ENCODE assay signal across 30 cellular contexts in the genomic region with DNA sequence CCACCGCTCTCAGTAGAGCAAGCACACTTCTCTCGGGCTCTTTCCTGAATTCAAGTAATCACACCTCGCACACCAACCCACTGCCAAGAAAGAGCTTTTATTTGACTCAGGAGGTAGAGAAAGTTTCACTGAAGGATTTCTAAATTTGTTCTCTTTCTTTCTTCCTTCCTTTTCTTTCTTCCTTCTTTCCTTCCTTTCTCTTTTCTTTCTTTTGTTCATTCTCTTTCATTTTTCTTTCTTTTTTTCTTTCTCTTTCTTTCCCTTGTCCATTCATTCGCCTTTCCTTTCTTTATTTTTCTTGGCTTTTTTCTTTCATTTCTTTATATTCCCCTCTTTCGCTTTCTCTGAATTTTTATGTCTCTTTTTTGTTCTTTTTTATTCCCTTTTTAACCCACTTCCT.
"Had no signal": no experiment of that assay in that cellular context is flagged by ENCODE, and none has a peak within 500 bp of the region (broad histone marks: within the 10 kb centered on the region; RNA-seq: fewer than 3 reads in every experiment).

No MANE protein-coding gene starts in this region.

- H3K4me3 ChIP-seq: neural progenitor cell, ovary, psoas muscle, skin epidermis, smooth muscle cell, spleen, suprapubic skin, testis, tibial artery, upper lobe of right lung, uterus had no signal

- H3K4me2 ChIP-seq: neural progenitor cell, smooth muscle cell had no signal

- DNase-seq: naive thymus-derived CD4-positive, alpha-beta T cell; natural killer cell; occipital lobe; ovary; posterior cingulate gyrus; psoas muscle; right cardiac atrium; spleen; stimulated activated CD4-positive, alpha-beta T cell treated with anti-CD3 and anti-CD28 coated beads, Interleukin-12 subunit alpha, Interleukin-12 subunit beta, amount 100 ng/mL, for 4 hours; stimulated activated CD4-positive, alpha-beta T cell treated with anti-CD3 and anti-CD28 coated beads, Interleukin-1b, Interleukin-23, amount 100 ng/mL, for 48 hours; stimulated activated CD4-positive, alpha-beta T cell treated with anti-CD3 and anti-CD28 coated beads, Interleukin-4, amount 100 ng/mL, for 1 hour; stimulated activated CD4-positive, alpha-beta T cell treated with anti-CD3 and anti-CD28 coated beads, Interleukin-4, amount 100 ng/mL, for 4 hours; stimulated activated CD8-positive, alpha-beta memory T cell treated with anti-CD3 and anti-CD28 coated beads, Interleukin-4, amount 100 ng/mL, for 48 hours; stimulated activated naive CD4-positive, alpha-beta T cell; stimulated activated naive CD8-positive, alpha-beta T cell treated with anti-CD3 and anti-CD28 coated beads, Interleukin-15, amount 100 ng/mL, for 72 hours; stimulated activated naive CD8-positive, alpha-beta T cell treated with anti-CD3 and anti-CD28 coated beads, Interleukin-15, Interleukin-2, amounts not matched to agents 100 U/mL and 50 U/mL, for 24 hours; substantia nigra; testis; tibial artery; upper lobe of right lung; uterus had no signal

- H2AFZ ChIP-seq: neural progenitor cell had no signal

- H3K36me3 ChIP-seq: neural progenitor cell, ovary, spleen, suprapubic skin, tibial artery, upper lobe of right lung, uterus had no signal

- H3K27ac Mint-ChIP-seq: naive thymus-derived CD4-positive, alpha-beta T cell; natural killer cell; neural progenitor cell; progenitor cell of endocrine pancreas; stimulated activated memory B cell treated with anti-CD40 and anti-IgM and Interleukin-4, amounts not matched to agents 10 μg/mL and 1 μg/mL and 100 μg/mL, for 72 hours; stimulated activated naive CD8-positive, alpha-beta T cell treated with anti-CD3 and anti-CD28 coated beads, Interleukin-15, amount 100 ng/mL, for 72 hours; type B pancreatic cell had no signal

- ATAC-seq: naive thymus-derived CD4-positive, alpha-beta T cell; natural killer cell; psoas muscle; right cardiac atrium; sciatic nerve; stimulated activated memory B cell treated with anti-CD40 and anti-IgM and Interleukin-4, amounts not matched to agents 10 μg/mL and 1 μg/mL and 100 μg/mL, for 72 hours; stimulated activated naive CD8-positive, alpha-beta T cell treated with anti-CD3 and anti-CD28 coated beads, Interleukin-15, amount 100 ng/mL, for 72 hours; stimulated activated naive CD8-positive, alpha-beta T cell treated with anti-CD3 and anti-CD28 coated beads, Interleukin-15, Interleukin-2, amounts not matched to agents 100 U/mL and 50 U/mL, for 24 hours; upper lobe of right lung had no signal

- H3K27me3 ChIP-seq: neural progenitor cell, ovary, suprapubic skin, testis, tibial artery, upper lobe of right lung, uterus had no signal

- H3K4me1 Mint-ChIP-seq: naive thymus-derived CD4-positive, alpha-beta T cell; natural killer cell; stimulated activated naive CD8-positive, alpha-beta T cell treated with anti-CD3 and anti-CD28 coated beads, Interleukin-15, amount 100 ng/mL, for 72 hours had no signal

- H3K9me3 ChIP-seq: ovary, psoas muscle, spleen, suprapubic skin, testis, tibial artery, upper lobe of right lung, uterus had no signal

- H3K27ac ChIP-seq: neural progenitor cell, ovary, parathyroid adenoma, psoas muscle, skin epidermis, spleen, suprapubic skin, testis, tibial artery, upper lobe of right lung, uterus had no signal

- H3K4me1 ChIP-seq: spleen, suprapubic skin, testis, tibial artery, uterus had no signal

- H3K4me3 Mint-ChIP-seq: naive thymus-derived CD4-positive, alpha-beta T cell; natural killer cell; neural progenitor cell; stimulated activated memory B cell treated with anti-CD40 and anti-IgM and Interleukin-4, amounts not matched to agents 10 μg/mL and 1 μg/mL and 100 μg/mL, for 72 hours; stimulated activated naive CD8-positive, alpha-beta T cell treated with anti-CD3 and anti-CD28 coated beads, Interleukin-15, amount 100 ng/mL, for 72 hours; type B pancreatic cell had no signal

- H3K27me3 Mint-ChIP-seq: type B pancreatic cell had no signal

- H3K36me3 Mint-ChIP-seq: naive thymus-derived CD4-positive, alpha-beta T cell; natural killer cell; neural progenitor cell; stimulated activated memory B cell treated with anti-CD40 and anti-IgM and Interleukin-4, amounts not matched to agents 10 μg/mL and 1 μg/mL and 100 μg/mL, for 72 hours; type B pancreatic cell had no signal

- H3K79me2 ChIP-seq: parathyroid adenoma had no signal

- H3K9ac ChIP-seq: neural progenitor cell, parathyroid adenoma had no signal

- H3K9me3 Mint-ChIP-seq: natural killer cell; stimulated activated memory B cell treated with anti-CD40 and anti-IgM and Interleukin-4, amounts not matched to agents 10 μg/mL and 1 μg/mL and 100 μg/mL, for 72 hours; stimulated activated naive CD8-positive, alpha-beta T cell treated with anti-CD3 and anti-CD28 coated beads, Interleukin-15, amount 100 ng/mL, for 72 hours; type B pancreatic cell had no signal
